Comparison of ENCODE assay signal across 1 cellular context in the genomic region with DNA sequence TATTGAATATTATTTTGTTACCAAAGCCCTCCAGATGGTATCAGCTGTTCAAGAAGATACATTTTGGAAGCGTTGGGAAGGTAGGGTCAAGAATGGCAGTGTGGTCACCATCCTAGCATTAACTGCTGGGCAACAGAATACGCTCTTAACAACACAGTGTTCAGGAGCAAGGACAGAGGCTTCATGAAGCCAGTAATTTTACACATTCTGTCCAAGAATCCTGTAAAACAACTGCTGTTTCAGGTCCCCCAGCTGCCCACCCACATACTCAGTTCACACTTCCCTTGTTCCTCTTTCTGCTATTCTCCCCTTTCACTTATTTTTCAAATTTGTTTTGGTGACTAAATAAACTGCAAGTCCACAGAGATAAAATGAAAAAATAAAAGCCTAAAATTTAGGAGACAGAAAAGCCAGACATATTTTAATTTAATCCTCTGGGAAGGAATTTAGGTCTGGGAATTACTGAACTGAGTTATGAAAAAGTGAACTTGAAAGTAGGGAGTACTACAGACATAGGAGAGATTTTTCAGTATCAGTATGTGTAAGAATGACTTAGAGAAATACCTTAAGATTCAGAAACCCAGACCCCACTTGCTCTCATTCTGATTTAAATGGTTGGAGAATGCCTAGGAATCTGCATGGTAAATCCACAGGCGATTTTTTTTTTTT.
TF ChIP-seq lines count a peak whose summit lies in the region.

No MANE protein-coding gene starts in this region.

TF ChIP-seq in H1, 55 proteins besides CTCF, POLR2A, EP300 and RAD21:
- TF ChIP-seq NRF1 (IDR thresholded peaks at IDR 0.05; ENCODE audit: low read depth, low read length) (no peak), PHF8 (conservative IDR thresholded peaks at IDR 0.05; ENCODE audit: low read depth, low read length) (no peak), SUZ12 (IDR thresholded peaks at IDR 0.05; ENCODE audit: low read length) (no peak), BCL11A (IDR thresholded peaks at IDR 0.05; ENCODE audit: low read depth in 2 of 2, low read length in 2 of 2) (no peak), KDM5A (IDR thresholded peaks at IDR 0.05; ENCODE audit: low read length) (no peak), BACH1 (IDR thresholded peaks at IDR 0.05; ENCODE audit: low read length) (no peak), HDAC2 (IDR thresholded peaks at IDR 0.05; ENCODE audit: borderline replicate concordance in 1 of 2, low read depth in 2 of 2, low read length in 2 of 2) (no peak), GTF2F1 (IDR thresholded peaks at IDR 0.05; ENCODE audit: borderline replicate concordance, low read depth, low read length) (no peak), KDM1A (IDR thresholded peaks at IDR 0.05; ENCODE audit: borderline replicate concordance, low read length) (no peak)
- TF ChIP-seq, protein P1, sequence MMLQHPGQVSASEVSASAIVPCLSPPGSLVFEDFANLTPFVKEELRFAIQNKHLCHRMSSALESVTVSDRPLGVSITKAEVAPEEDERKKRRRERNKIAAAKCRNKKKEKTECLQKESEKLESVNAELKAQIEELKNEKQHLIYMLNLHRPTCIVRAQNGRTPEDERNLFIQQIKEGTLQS (IDR thresholded peaks at IDR 0.05; ENCODE audit: insufficient read depth, low read depth, low read length) = no peak
